ENCODE assay signal across 1 cellular context in genomic region chr17:55351027-55351625, GRCh38.
TF ChIP-seq lines count a peak whose summit lies in the region.

No MANE protein-coding gene starts in this region.

TF ChIP-seq in K562, 482 proteins besides CTCF, POLR2A, EP300 and RAD21:
- TF ChIP-seq CEBPB (tag; IDR thresholded peaks at IDR 0.05) (0 out of 2 replicates have a peak, but pooled peaks have one; percentile 36), SMARCA4 (IDR thresholded peaks at IDR 0.05) (no peak), STAG1 (CRISPR knock-in tag; IDR thresholded peaks at IDR 0.05; ENCODE audit: borderline replicate concordance) (no peak), SPI1 (IDR thresholded peaks at IDR 0.05; ENCODE audit: borderline replicate concordance, low read depth, low read length) (peak; percentile 55; the same call in 1 of the 2 replicates), ZNF589 (CRISPR knock-in tag; IDR thresholded peaks at IDR 0.05; ENCODE audit: low read depth) (no peak), ZNF551 (CRISPR knock-in tag; IDR thresholded peaks at IDR 0.05) (no peak), FOXA3 (CRISPR knock-in tag; conservative IDR thresholded peaks at IDR 0.05 in 1 of 2, IDR thresholded peaks at IDR 0.05 in 1 of 2) (0 out of 4 replicates have a peak, but pooled peaks of 1 of the 2 experiments have one; percentile 16), SMC3 (conservative IDR thresholded peaks at IDR 0.05; ENCODE audit: insufficient read depth, low read depth, low read length) (no peak), ZNF655 (CRISPR knock-in tag; IDR thresholded peaks at IDR 0.05) (no peak), ZNF174 (CRISPR knock-in tag; IDR thresholded peaks at IDR 0.05) (no peak), GATA2 (CRISPR knock-in tag; IDR thresholded peaks at IDR 0.05) (no peak)
- TF ChIP-seq, protein P1, sequence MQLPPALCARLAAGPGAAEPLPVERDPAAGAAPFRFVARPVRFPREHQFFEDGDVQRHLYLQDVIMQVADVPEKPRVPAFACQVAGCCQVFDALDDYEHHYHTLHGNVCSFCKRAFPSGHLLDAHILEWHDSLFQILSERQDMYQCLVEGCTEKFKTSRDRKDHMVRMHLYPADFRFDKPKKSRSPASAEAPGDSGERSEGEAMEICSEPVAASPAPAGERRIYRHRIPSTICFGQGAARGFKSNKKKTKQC (CRISPR knock-in tag; IDR thresholded peaks at IDR 0.05), result no peak
